In the genomic region with DNA sequence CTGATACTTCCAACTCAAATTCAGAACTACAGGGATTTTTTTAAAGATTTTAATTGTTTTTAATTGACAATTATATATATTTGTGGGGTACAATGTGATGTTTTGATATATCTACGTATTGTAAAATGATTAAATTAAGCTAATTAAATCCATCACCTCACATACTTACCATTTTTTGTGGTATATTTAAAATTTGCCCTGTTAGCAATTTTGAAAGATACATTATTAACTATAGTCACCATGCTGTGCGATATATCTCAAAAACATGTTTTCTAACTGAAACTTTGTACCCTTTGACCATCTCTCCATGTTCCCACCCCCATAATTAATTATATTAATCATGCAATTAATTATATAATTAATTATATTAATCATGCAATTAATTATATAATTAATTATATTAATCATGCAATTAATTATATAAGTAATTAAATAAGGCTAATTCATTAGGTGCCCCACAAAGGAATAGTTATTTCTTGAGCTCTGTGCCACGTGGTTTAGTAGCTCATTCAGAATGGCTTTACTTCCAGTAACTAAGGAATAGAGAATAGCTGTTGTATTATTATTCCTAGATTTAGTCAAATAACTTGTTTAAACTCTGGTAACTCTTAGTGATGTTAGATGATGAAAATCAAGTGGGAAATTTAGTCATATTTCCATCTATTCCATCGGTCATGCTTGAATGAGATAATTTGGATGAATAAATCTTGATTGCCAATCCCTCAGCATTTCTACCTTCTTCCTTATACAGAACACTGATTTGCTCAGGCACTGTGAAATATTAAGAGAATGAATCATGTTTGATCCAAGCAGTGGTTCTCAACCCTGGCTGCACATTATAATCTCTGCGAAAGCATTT, we compare ENCODE assay signal across 8 cellular contexts. TPM values are rescaled to one million over a fixed set of nuclear protein-coding genes. Genes with fewer than 3 reads are reported as not detected.
DNase-seq lines count a peak whose midpoint lies in the region; ATAC-seq and TF ChIP-seq lines count a peak whose summit lies in the region.

No MANE protein-coding gene starts in this region.

- peak overlapping the region in 2 of 10 experiments; percentile 42 to 55; a peak in 2 of 20 replicates for H3K4me3 ChIP-seq in BLaER1 treated with 17β-estradiol and CSF1 and Interleukin-3, amounts not matched to agents 10 nM and 100 nM
- peak overlapping the region; percentile 84 for H3K4me3 ChIP-seq in HUES6 (ENCODE audit: low read depth, low read length)
- H3K4me3 ChIP-seq in breast epithelium, result peak overlapping the region in 2 of 3 donors; percentile 56 to 64

- H3K4me1 Mint-ChIP-seq in mesothelial cell of epicardium, result peaks cover 4% of the 10 kb centered on the region

- H3K36me3 Mint-ChIP-seq in mesothelial cell of epicardium, result no peaks in the 10 kb centered on the region

- H3K9ac ChIP-seq in BLaER1 treated with 17β-estradiol and CSF1 and Interleukin-3, amounts not matched to agents 10 nM and 100 nM, result no peak overlapping the region
- H3K9ac ChIP-seq in HUES6 (ENCODE audit: low read length), result peak overlapping the region; percentile 76

- peak overlapping the region; percentile 92 for H3K4me3 Mint-ChIP-seq in mesothelial cell of epicardium

- peak overlapping the region; percentile 63 to 88 (median 76); a peak in 21 of 22 replicates for H3K4me2 ChIP-seq in BLaER1 treated with 17β-estradiol and CSF1 and Interleukin-3, amounts not matched to agents 10 nM and 100 nM

- H3K9me3 Mint-ChIP-seq in mesothelial cell of epicardium, result no peaks in the 10 kb centered on the region

- H3K27me3 Mint-ChIP-seq in mesothelial cell of epicardium (ENCODE audit: low read depth), result no peaks in the 10 kb centered on the region

- TF ChIP-seq CTCF in breast epithelium (IDR thresholded peaks at IDR 0.05), result no peak
- no peak for TF ChIP-seq CTCF in mesothelial cell of epicardium (IDR thresholded peaks at IDR 0.05; ENCODE audit: unreplicated experiment)

- intact Hi-C loops in breast epithelium (cut with DNase I; ENCODE audit: low total_unique reads), result no loop called here

- H3K27me3 ChIP-seq in BLaER1 treated with 17β-estradiol and CSF1 and Interleukin-3, amounts not matched to agents 10 nM and 100 nM, result no peaks in the 10 kb centered on the region
- no peaks in the 10 kb centered on the region for H3K27me3 ChIP-seq in HUES6 (ENCODE audit: control insufficient read depth, insufficient read depth, low read length)
- H3K27me3 ChIP-seq in breast epithelium, result no peaks in the 10 kb centered on the region

- DNase-seq in breast epithelium (ENCODE audit: low spot score in 2 of 2), result no peak
- no peak for DNase-seq in mesothelial cell of epicardium (ENCODE audit: low spot score in 2 of 2, unreplicated experiment in 2 of 2)
- no peak for DNase-seq in NCI-H524 treated with DMSO at 0.1 percent for 48 hours (lab: John Stamatoyannopoulos, UW)
- DNase-seq in activated CD8-positive, alpha-beta memory T cell treated with anti-CD3 and anti-CD28 coated beads, Interleukin-2, amount 50 U/mL, for 4 hours, result no peak
- no peak for DNase-seq in stimulated activated CD4-positive, alpha-beta T cell treated with anti-CD3 and anti-CD28 coated beads, Interleukin-12 subunit alpha, Interleukin-12 subunit beta, amount 100 ng/mL, for 4 hours

- H3K4me1 ChIP-seq in BLaER1 treated with 17β-estradiol and CSF1 and Interleukin-3, amounts not matched to agents 10 nM and 100 nM, result peaks cover 6 to 20% (median 8%) of the 10 kb centered on the region in 10 experiments; a peak in 14 of 20 replicates
- H3K4me1 ChIP-seq in HUES6 (ENCODE audit: control insufficient read depth, insufficient read depth, low read length) (0 out of 2 replicates have a peak, but pooled peaks cover 4% of the 10 kb centered on the region), breast epithelium (no peaks in the 10 kb centered on the region)

- H3K9me3 ChIP-seq in BLaER1 treated with 17β-estradiol and CSF1 and Interleukin-3, amounts not matched to agents 10 nM and 100 nM (replicated peaks in 1 of 11), result no peaks in the 10 kb centered on the region
- H3K9me3 ChIP-seq in HUES6 (ENCODE audit: control insufficient read depth, insufficient read depth, low read depth, low read length), result no peaks in the 10 kb centered on the region
- H3K9me3 ChIP-seq in breast epithelium, result no peaks in the 10 kb centered on the region

- no peaks in the 10 kb centered on the region for H4K20me1 ChIP-seq in BLaER1 treated with 17β-estradiol and CSF1 and Interleukin-3, amounts not matched to agents 10 nM and 100 nM

- no peaks in the 10 kb centered on the region for H3K36me3 ChIP-seq in BLaER1 treated with 17β-estradiol and CSF1 and Interleukin-3, amounts not matched to agents 10 nM and 100 nM
- H3K36me3 ChIP-seq in HUES6 (ENCODE audit: control insufficient read depth, insufficient read depth, low read length) (no peaks in the 10 kb centered on the region), breast epithelium (no peaks in the 10 kb centered on the region)

- TF ChIP-seq POLR2A in breast epithelium (IDR thresholded peaks at IDR 0.05), result no peak

- no peak for ATAC-seq in GM21825 (IDR thresholded peaks at IDR 0.05; ENCODE audit: unreplicated experiment)

- no peak overlapping the region for H3K27ac ChIP-seq in BLaER1 treated with 17β-estradiol and CSF1 and Interleukin-3, amounts not matched to agents 10 nM and 100 nM
- H3K27ac ChIP-seq in HUES6 (ENCODE audit: low read depth, low read length) (no peak overlapping the region), breast epithelium (no peak overlapping the region)

- H3K27ac Mint-ChIP-seq in mesothelial cell of epicardium, result no peak overlapping the region

RNA-seq across cellular contexts. Expression of gene PTP4A1, which starts 25.1 kb away (rescaled TPM):
- total RNA-seq in breast epithelium (10 to 100 TPM; 22.9 to 38.5 (median 26.9) TPM), mesothelial cell of epicardium (47.0 to 51.5 TPM (median 51.1 TPM) in 3 replicates)

RNA-seq across cellular contexts. Expression of gene PHF3, which starts 38.2 kb away (rescaled TPM):
- 100 to 1,000 TPM in 1 of 3 donors, 10 to 100 TPM in 2; 76.0 to 110 (median 90.4) TPM for total RNA-seq in breast epithelium
- total RNA-seq in mesothelial cell of epicardium, result 64.8 to 69.5 TPM (median 67.1 TPM) in 3 replicates
